Comparison of ENCODE assay signal across 8 cellular contexts in genomic region chr6:85464722-85465150, GRCh38. TPM values are rescaled to one million over a fixed set of nuclear protein-coding genes. Genes with fewer than 3 reads are reported as not detected.
A peak's percentile ranks its signal among the peaks of the same experiment; 100 is the strongest.
DNase-seq lines count a peak whose midpoint lies in the region.

No MANE protein-coding gene starts in this region.

- H3K9me3 Mint-ChIP-seq in activated CD4-positive, alpha-beta memory T cell treated with anti-CD3 and anti-CD28 coated beads, Interleukin-2, amount 10 ng/mL, durations not matched to agents 7 days and 5 days, result no peaks in the 10 kb centered on the region

- H3K27me3 Mint-ChIP-seq in activated CD4-positive, alpha-beta memory T cell treated with anti-CD3 and anti-CD28 coated beads, Interleukin-2, amount 10 ng/mL, durations not matched to agents 7 days and 5 days, result peaks cover 11% of the 10 kb centered on the region

- peak overlapping the region; percentile 21 for H3K27ac Mint-ChIP-seq in activated CD4-positive, alpha-beta memory T cell treated with anti-CD3 and anti-CD28 coated beads, Interleukin-2, amount 10 ng/mL, durations not matched to agents 7 days and 5 days

- DNase-seq in A172 (ENCODE audit: low spot score) (peak; percentile 98), HPDE6-E6E7 (ENCODE audit: extremely low spot score) (peak; percentile 63), glomerular visceral epithelial cell (ENCODE audit: extremely low spot score) (peak; percentile 72), NCI-H1694 (lab: John Stamatoyannopoulos, UW) (no peak), NCI-H1417 (lab: John Stamatoyannopoulos, UW) (no peak), NCI-H187 treated with DMSO at 0.1 percent for 48 hours (lab: John Stamatoyannopoulos, UW) (no peak), SHP77 (lab: John Stamatoyannopoulos, UW) (no peak)
- no peak for DNase-seq in activated CD4-positive, alpha-beta memory T cell treated with anti-CD3 and anti-CD28 coated beads, Interleukin-2, amount 10 ng/mL, durations not matched to agents 7 days and 5 days

- H3K36me3 Mint-ChIP-seq in activated CD4-positive, alpha-beta memory T cell treated with anti-CD3 and anti-CD28 coated beads, Interleukin-2, amount 10 ng/mL, durations not matched to agents 7 days and 5 days (ENCODE audit: low read depth), result no peaks in the 10 kb centered on the region

- H3K4me3 Mint-ChIP-seq in activated CD4-positive, alpha-beta memory T cell treated with anti-CD3 and anti-CD28 coated beads, Interleukin-2, amount 10 ng/mL, durations not matched to agents 7 days and 5 days, result no peak overlapping the region

- CTCF ChIA-PET in activated CD4-positive, alpha-beta memory T cell treated with anti-CD3 and anti-CD28 coated beads, Interleukin-2, amount 10 ng/mL, durations not matched to agents 7 days and 5 days (lab: Charles Lee), result interaction anchor here (1.7 to 6.2 kb wide), 2 partner anchors 15 to 17 kb away, joined by 4 to 35 read pairs; partner anchors contain the start of gene NT5E

- peaks cover 56% of the 10 kb centered on the region for H3K4me1 Mint-ChIP-seq in activated CD4-positive, alpha-beta memory T cell treated with anti-CD3 and anti-CD28 coated beads, Interleukin-2, amount 10 ng/mL, durations not matched to agents 7 days and 5 days

- POLR2A ChIA-PET in activated CD4-positive, alpha-beta memory T cell treated with anti-CD3 and anti-CD28 coated beads, Interleukin-2, amount 10 ng/mL, durations not matched to agents 7 days and 5 days (lab: Charles Lee), result interaction anchor here (1.2 kb wide), 1 partner anchor 15 kb away, joined by 6 read pairs; the partner anchor contains the start of gene NT5E

RNA-seq across cellular contexts. Expression of gene NT5E, which starts 14.9 kb away (rescaled TPM):
- 127 and 155 TPM in 2 replicates for total RNA-seq in A172 (2014; rRNA removed; shearing (Covaris generic))
- total RNA-seq in activated CD4-positive, alpha-beta memory T cell treated with anti-CD3 and anti-CD28 coated beads, Interleukin-2, amount 10 ng/mL, durations not matched to agents 7 days and 5 days, result 1 to 10 TPM; 2.4 to 3.4 TPM

Comparison
In these comparisons a context has a peak if more than half of its experiments do, and no peak if none do; other contexts are left out.
1. DNase-seq: peak in A172 (single experiment), HPDE6-E6E7 (single experiment) and glomerular visceral epithelial cell (single experiment); none in activated CD4-positive, alpha-beta memory T cell treated with anti-CD3 and anti-CD28 coated beads, Interleukin-2, amount 10 ng/mL, durations not matched to agents 7 days and 5 days (single experiment), NCI-H1694 (single experiment), NCI-H1417 (0 of 3), NCI-H187 treated with DMSO at 0.1 percent for 48 hours (single experiment) and SHP77 (0 of 2).
2. RNA of gene NT5E, which starts 14.9 kb away (total RNA-seq): 127 to 155 TPM in A172; 2.4 to 3.4 TPM in activated CD4-positive, alpha-beta memory T cell treated with anti-CD3 and anti-CD28 coated beads, Interleukin-2, amount 10 ng/mL, durations not matched to agents 7 days and 5 days; every median in the first group is over 10 times any median in the second.